In the genomic region with DNA sequence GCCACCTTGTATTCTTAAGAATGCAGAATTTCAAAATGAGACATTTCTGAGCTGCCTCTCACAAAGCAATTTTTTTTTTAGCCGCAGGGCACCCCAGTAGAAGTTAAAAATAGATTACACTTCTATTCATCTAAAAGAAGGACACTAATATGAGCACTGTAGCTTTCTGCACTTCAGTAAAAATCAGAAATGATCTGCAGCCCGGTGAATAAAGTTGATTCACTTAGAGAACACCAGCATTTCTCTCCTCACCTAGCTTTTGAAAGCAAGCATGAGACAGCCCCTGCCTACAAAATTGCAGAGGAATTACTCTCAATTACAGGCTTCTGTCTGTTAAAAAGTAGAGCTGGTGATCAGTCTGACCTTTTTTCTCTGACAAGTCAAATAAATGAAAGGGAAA, we compare ENCODE assay signal across 22 cellular contexts.
A peak's percentile ranks its signal among the peaks of the same experiment; 100 is the strongest.
DNase-seq lines count a peak whose midpoint lies in the region; ATAC-seq and TF ChIP-seq lines count a peak whose summit lies in the region.
"Had no signal": no experiment of that assay in that cellular context is flagged by ENCODE, and none has a peak within 500 bp of the region (broad histone marks: within the 10 kb centered on the region; RNA-seq: fewer than 3 reads in every experiment).

No MANE protein-coding gene starts in this region.

- H3F3A ChIP-seq in OCI-LY1 (ENCODE audit: insufficient read depth, low read length) = no peaks in the 10 kb centered on the region

- no peak overlapping the region for H3K27ac ChIP-seq in CD4-positive, CD25-positive, alpha-beta regulatory T cell (ENCODE audit: insufficient read depth, low read length, poor library complexity, severe bottlenecking)
- peak overlapping the region; percentile 38 for H3K27ac ChIP-seq in OCI-LY1 (ENCODE audit: low read depth, low read length, poor library complexity, severe bottlenecking)
- H3K27ac ChIP-seq: lower lobe of right lung, right lobe of liver had no signal

- no peaks in the 10 kb centered on the region for H4K20me1 ChIP-seq in OCI-LY1 (ENCODE audit: insufficient read depth, low read length)

- H3K9ac ChIP-seq in OCI-LY1 (ENCODE audit: low read length) = no peak overlapping the region

- ATAC-seq in CD4-positive, CD25-positive, alpha-beta regulatory T cell (ENCODE audit: low read depth in 2 of 2) = no peak
- ATAC-seq in HG02759 (IDR thresholded peaks at IDR 0.05; ENCODE audit: unreplicated experiment) = no peak
- no peak for ATAC-seq in GM19467 (IDR thresholded peaks at IDR 0.05; ENCODE audit: unreplicated experiment)
- ATAC-seq: activated naive CD4-positive, alpha-beta T cell treated with anti-CD3 and anti-CD28 coated beads, Interleukin-2, amount 50 U/mL, for 72 hours; lower lobe of right lung; mucosa of descending colon; right lobe of liver; WTC11 had no signal

- no peaks in the 10 kb centered on the region for H3K9me2 ChIP-seq in OCI-LY1 (ENCODE audit: low read depth, low read length)

- no peak overlapping the region for H2AFZ ChIP-seq in OCI-LY1 (ENCODE audit: low read length)

- H3K4me1 Mint-ChIP-seq in CD4-positive, CD25-positive, alpha-beta regulatory T cell = peaks cover 12 to 26% (median 15%) of the 10 kb centered on the region in 4 donors

- peak overlapping the region; percentile 32 for H3K4me2 ChIP-seq in OCI-LY1 (ENCODE audit: low read length)

- H3K36me3 Mint-ChIP-seq in CD4-positive, CD25-positive, alpha-beta regulatory T cell = peaks cover 3% of the 10 kb centered on the region
- H3K36me3 Mint-ChIP-seq: type B pancreatic cell, WTC11 had no signal

- H3K9me3 ChIP-seq in CD4-positive, CD25-positive, alpha-beta regulatory T cell (ENCODE audit: control insufficient read depth in 2 of 2, low read length in 2 of 2) = no peaks in the 10 kb centered on the region
- H3K9me3 ChIP-seq in OCI-LY1 (ENCODE audit: low read length) = no peaks in the 10 kb centered on the region
- H3K9me3 ChIP-seq: lower lobe of right lung, mucosa of descending colon, right lobe of liver had no signal

- no peaks in the 10 kb centered on the region for H3K79me2 ChIP-seq in OCI-LY1 (ENCODE audit: insufficient read depth, low read length)

- peak overlapping the region; percentile 65 for H3K4me3 ChIP-seq in CD4-positive, CD25-positive, alpha-beta regulatory T cell (ENCODE audit: low read depth, low read length)
- H3K4me3 ChIP-seq in OCI-LY1 (ENCODE audit: low read depth, low read length, poor library complexity, severe bottlenecking) = no peak overlapping the region
- H3K4me3 ChIP-seq in choroid plexus epithelial cell (ENCODE audit: low read depth, low read length) = no peak overlapping the region
- H3K4me3 ChIP-seq: lower lobe of right lung, mucosa of descending colon, right lobe of liver had no signal

- peaks cover 0 to under 1% (median 0%) of the 10 kb centered on the region in 7 donors for H3K9me3 Mint-ChIP-seq in CD4-positive, CD25-positive, alpha-beta regulatory T cell
- H3K9me3 Mint-ChIP-seq: central memory CD8-positive, alpha-beta T cell had no signal

- H3K36me3 ChIP-seq in CD4-positive, CD25-positive, alpha-beta regulatory T cell (ENCODE audit: control insufficient read depth, insufficient read depth, low read length) = no peaks in the 10 kb centered on the region
- H3K36me3 ChIP-seq in OCI-LY1 (ENCODE audit: insufficient read depth, low read length) = no peaks in the 10 kb centered on the region
- H3K36me3 ChIP-seq: lower lobe of right lung, right lobe of liver had no signal

- H3K4me3 Mint-ChIP-seq in CD4-positive, CD25-positive, alpha-beta regulatory T cell = peak overlapping the region in 2 of 4 donors; percentile 67
- H3K4me3 Mint-ChIP-seq: CD4-positive, alpha-beta T cell; central memory CD8-positive, alpha-beta T cell; nephron progenitor cell; type B pancreatic cell; WTC11 had no signal

- H3K27me3 Mint-ChIP-seq in CD4-positive, CD25-positive, alpha-beta regulatory T cell = peaks cover 5% of the 10 kb centered on the region
- H3K27me3 Mint-ChIP-seq: CD4-positive, alpha-beta T cell had no signal

- TF ChIP-seq CTCF in OCI-LY1 (IDR thresholded peaks at IDR 0.05; ENCODE audit: low read length) (no peak), choroid plexus epithelial cell (conservative IDR thresholded peaks at IDR 0.05; ENCODE audit: low read depth, low read length) (no peak)

- H3K27me3 ChIP-seq in CD4-positive, CD25-positive, alpha-beta regulatory T cell (ENCODE audit: control insufficient read depth, insufficient read depth, low read length) = no peaks in the 10 kb centered on the region
- no peaks in the 10 kb centered on the region for H3K27me3 ChIP-seq in OCI-LY1 (ENCODE audit: insufficient read depth, low read length)
- H3K27me3 ChIP-seq: right lobe of liver had no signal

- H3K27ac Mint-ChIP-seq in CD4-positive, CD25-positive, alpha-beta regulatory T cell = peak overlapping the region in 2 of 3 donors; percentile 23 to 81
- H3K27ac Mint-ChIP-seq: activated naive CD4-positive, alpha-beta T cell treated with anti-CD3 and anti-CD28 coated beads, Interleukin-2, amount 50 U/mL, for 72 hours; CD4-positive, alpha-beta T cell; nephron progenitor cell; type B pancreatic cell; WTC11 had no signal

- DNase-seq in CD4-positive, CD25-positive, alpha-beta regulatory T cell = peak in 1 of 3 donors; percentile 32
- DNase-seq in EH (ENCODE audit: low read depth) (peak; percentile 12), choroid plexus epithelial cell (ENCODE audit: low read depth) (peak; percentile 2)
- no peak for DNase-seq in stimulated activated CD4-positive, alpha-beta T cell treated with anti-CD3 and anti-CD28 coated beads, Interleukin-4, amount 100 ng/mL, for 4 hours
- DNase-seq: CD4-positive, alpha-beta T cell; lower lobe of right lung; mucosa of descending colon; NCI-H1105; NCI-H524; nephron progenitor cell; right lobe of liver; Right ventricle myocardium superior; stimulated activated CD4-positive, alpha-beta T cell treated with anti-CD3 and anti-CD28 coated beads, Interleukin-15, amount 100 ng/mL, for 24 hours; stimulated activated CD8-positive, alpha-beta memory T cell treated with anti-CD3 and anti-CD28 coated beads, Interleukin-4, amount 100 ng/mL, for 48 hours; T1000 had no signal

- H3K4me1 ChIP-seq in CD4-positive, CD25-positive, alpha-beta regulatory T cell (ENCODE audit: control insufficient read depth, insufficient read depth, low read length, poor library complexity, severe bottlenecking) = peaks cover 3% of the 10 kb centered on the region
- peaks cover 19% of the 10 kb centered on the region for H3K4me1 ChIP-seq in OCI-LY1 (ENCODE audit: insufficient read depth, low read length, severe bottlenecking)
- H3K4me1 ChIP-seq: lower lobe of right lung, right lobe of liver had no signal

Comparison
In these comparisons a context has a peak if more than half of its experiments do, and no peak if none do; other contexts are left out.
1. DNase-seq: peak in EH (single experiment) and choroid plexus epithelial cell (single experiment); none in stimulated activated CD4-positive, alpha-beta T cell treated with anti-CD3 and anti-CD28 coated beads, Interleukin-4, amount 100 ng/mL, for 4 hours (0 of 2).